In the genomic region with DNA sequence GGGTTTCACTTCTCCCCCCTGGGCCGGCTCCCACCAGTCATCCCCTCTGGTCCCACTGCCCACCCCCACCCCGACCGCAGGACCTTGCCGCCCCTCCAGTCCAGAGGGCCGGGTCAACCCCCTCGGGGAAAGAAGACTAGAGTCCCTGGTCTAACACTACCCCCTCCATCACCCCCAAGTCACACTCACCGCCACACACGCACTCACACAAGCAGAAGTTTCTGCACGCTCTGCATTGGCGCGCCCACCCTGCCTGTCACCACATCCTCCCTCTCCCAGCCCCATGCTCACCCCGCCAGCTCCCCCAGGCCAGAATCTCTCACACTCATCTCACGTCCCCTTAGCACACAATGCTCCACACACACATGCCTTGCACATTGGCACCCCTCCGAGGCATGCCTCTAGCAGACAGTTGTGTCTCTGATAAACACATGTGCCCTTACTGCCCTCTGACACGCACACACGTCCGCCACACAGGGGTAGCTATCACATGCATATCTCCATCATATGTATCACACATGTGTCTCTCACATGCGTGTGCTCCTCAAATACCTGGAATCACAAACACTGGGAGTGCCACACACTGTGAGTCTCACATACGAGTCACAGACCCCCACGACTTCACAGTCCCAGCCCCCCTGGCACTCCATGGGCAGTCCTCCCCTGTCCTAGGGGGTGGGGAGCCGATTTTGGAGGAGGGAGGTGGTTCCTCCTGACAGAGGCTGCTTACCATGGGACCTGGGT, we compare ENCODE assay signal across 8 cellular contexts. TPM values are rescaled to one million over a fixed set of nuclear protein-coding genes. Genes with fewer than 3 reads are reported as not detected.
DNase-seq lines count a peak whose midpoint lies in the region; ATAC-seq and TF ChIP-seq lines count a peak whose summit lies in the region.
"Had no signal": no experiment of that assay in that cellular context is flagged by ENCODE, and none has a peak within 500 bp of the region (broad histone marks: within the 10 kb centered on the region; RNA-seq: fewer than 3 reads in every experiment).

No MANE protein-coding gene starts in this region.

- H3K4me1 Mint-ChIP-seq in activated CD8-positive, alpha-beta T cell treated with anti-CD3 and anti-CD28 coated beads for 36 hours (ENCODE audit: low read depth): peaks cover 58% of the 10 kb centered on the region
- peaks cover 22% of the 10 kb centered on the region for H3K4me1 Mint-ChIP-seq in stimulated activated effector memory CD8-positive, alpha-beta T cell treated with anti-CD3 and anti-CD28 coated beads, Interleukin-12 subunit alpha, Interleukin-12 subunit beta, amount 100 ng/mL, for 72 hours

- H3K27me3 ChIP-seq in GM23248 (replicated peaks; ENCODE audit: insufficient read depth): no peaks in the 10 kb centered on the region
- H3K27me3 ChIP-seq in hepatocyte: no peaks in the 10 kb centered on the region

- H3F3A ChIP-seq in GM23248 (ENCODE audit: insufficient read depth): peaks cover 15% of the 10 kb centered on the region

- H3K79me2 ChIP-seq in GM23248 (ENCODE audit: insufficient read depth) (peaks cover 55% of the 10 kb centered on the region), hepatocyte (no peaks in the 10 kb centered on the region)

- in situ Hi-C loops in GM23248 (cut with MboI): no loop called here

- H2AFZ ChIP-seq in GM23248 (no peak overlapping the region), hepatocyte (no peak overlapping the region)

- H3K4me1 ChIP-seq in GM23248 (ENCODE audit: insufficient read depth) (peaks cover 68% of the 10 kb centered on the region), hepatocyte (ENCODE audit: insufficient read depth) (peaks cover 14% of the 10 kb centered on the region)

- H3K4me2 ChIP-seq in GM23248 (ENCODE audit: unreplicated experiment): peak overlapping the region; percentile 79
- H3K4me2 ChIP-seq in hepatocyte: peak overlapping the region; percentile 89

- H3K9me3 Mint-ChIP-seq in activated CD8-positive, alpha-beta T cell treated with anti-CD3 and anti-CD28 coated beads for 36 hours: no peaks in the 10 kb centered on the region
- no peaks in the 10 kb centered on the region for H3K9me3 Mint-ChIP-seq in stimulated activated effector memory CD8-positive, alpha-beta T cell treated with anti-CD3 and anti-CD28 coated beads, Interleukin-12 subunit alpha, Interleukin-12 subunit beta, amount 100 ng/mL, for 72 hours

- H3K36me3 ChIP-seq in GM23248 (ENCODE audit: low read depth) (no peaks in the 10 kb centered on the region), hepatocyte (replicated peaks; ENCODE audit: insufficient read depth, low read depth) (no peaks in the 10 kb centered on the region)

- peak overlapping the region; percentile 87 for H3K9ac ChIP-seq in GM23248

- H3K27me3 Mint-ChIP-seq in activated CD8-positive, alpha-beta T cell treated with anti-CD3 and anti-CD28 coated beads for 36 hours: peaks cover 24% of the 10 kb centered on the region

- H3K9me3 ChIP-seq in GM23248 (ENCODE audit: low read depth) (no peaks in the 10 kb centered on the region), hepatocyte (ENCODE audit: low read depth) (no peaks in the 10 kb centered on the region)

- no peaks in the 10 kb centered on the region for H3K36me3 Mint-ChIP-seq in activated CD8-positive, alpha-beta T cell treated with anti-CD3 and anti-CD28 coated beads for 36 hours (ENCODE audit: low read depth)
- peaks cover 6% of the 10 kb centered on the region for H3K36me3 Mint-ChIP-seq in stimulated activated effector memory CD8-positive, alpha-beta T cell treated with anti-CD3 and anti-CD28 coated beads, Interleukin-12 subunit alpha, Interleukin-12 subunit beta, amount 100 ng/mL, for 72 hours

- no peaks in the 10 kb centered on the region for H4K20me1 ChIP-seq in GM23248 (ENCODE audit: insufficient read depth)
- H4K20me1 ChIP-seq in hepatocyte (ENCODE audit: insufficient read depth, poor library complexity, severe bottlenecking): no peaks in the 10 kb centered on the region

- CTCF ChIA-PET in activated CD8-positive, alpha-beta T cell treated with anti-CD3 and anti-CD28 coated beads for 36 hours (lab: Charles Lee): interaction anchor here (0.9 to 2.7 kb wide), 3 partner anchors 23 to 98 kb away, joined by 3 to 10 read pairs (median 3); no protein-coding TSS in a partner anchor

- H3K4me3 ChIP-seq in GM23248: peak overlapping the region; percentile 70
- no peak overlapping the region for H3K4me3 ChIP-seq in hepatocyte

- peak; percentile 52 for ATAC-seq in activated CD8-positive, alpha-beta T cell treated with anti-CD3 and anti-CD28 coated beads for 36 hours
- ATAC-seq in stimulated activated effector memory CD8-positive, alpha-beta T cell treated with anti-CD3 and anti-CD28 coated beads, Interleukin-12 subunit alpha, Interleukin-12 subunit beta, amount 100 ng/mL, for 72 hours: peak; percentile 20

- no peak for TF ChIP-seq CTCF in activated CD8-positive, alpha-beta T cell treated with anti-CD3 and anti-CD28 coated beads for 36 hours (IDR thresholded peaks at IDR 0.05)
- no peak for TF ChIP-seq CTCF in hepatocyte (IDR thresholded peaks at IDR 0.05; ENCODE audit: poor library complexity)

- DNase-seq in GM23248 (peak; percentile 61), hepatocyte (ENCODE audit: low spot score) (no peak), NCI-H146 (lab: John Stamatoyannopoulos, UW) (no peak), midbrain (lab: John Stamatoyannopoulos, UW) (no peak), A172 (ENCODE audit: low spot score) (no peak)
- peak; percentile 77 for DNase-seq in activated CD8-positive, alpha-beta T cell treated with anti-CD3 and anti-CD28 coated beads for 36 hours
- no peak for DNase-seq in stimulated activated effector memory CD8-positive, alpha-beta T cell treated with anti-CD3 and anti-CD28 coated beads, Interleukin-12 subunit alpha, Interleukin-12 subunit beta, amount 100 ng/mL, for 72 hours (ENCODE audit: low spot score in 2 of 2)
- DNase-seq: nucleus accumbens had no signal

- peak overlapping the region; percentile 65 for H3K4me3 Mint-ChIP-seq in activated CD8-positive, alpha-beta T cell treated with anti-CD3 and anti-CD28 coated beads for 36 hours
- peak overlapping the region; percentile 61 for H3K4me3 Mint-ChIP-seq in stimulated activated effector memory CD8-positive, alpha-beta T cell treated with anti-CD3 and anti-CD28 coated beads, Interleukin-12 subunit alpha, Interleukin-12 subunit beta, amount 100 ng/mL, for 72 hours

- intact Hi-C loops in activated CD8-positive, alpha-beta T cell treated with anti-CD3 and anti-CD28 coated beads for 36 hours (cut with micrococcal nuclease): no loop called here

- POLR2A ChIA-PET in activated CD8-positive, alpha-beta T cell treated with anti-CD3 and anti-CD28 coated beads for 36 hours (lab: Charles Lee): interaction anchor here (0.6 to 1.2 kb wide), 5 partner anchors 8 to 1840 kb away, joined by 3 to 4 read pairs (median 3); no protein-coding TSS in a partner anchor

- H3K27ac Mint-ChIP-seq in activated CD8-positive, alpha-beta T cell treated with anti-CD3 and anti-CD28 coated beads for 36 hours: peak overlapping the region; percentile 28
- no peak overlapping the region for H3K27ac Mint-ChIP-seq in stimulated activated effector memory CD8-positive, alpha-beta T cell treated with anti-CD3 and anti-CD28 coated beads, Interleukin-12 subunit alpha, Interleukin-12 subunit beta, amount 100 ng/mL, for 72 hours

- WGBS in GM23248 (ENCODE audit: low coverage in 1 of 2, low lambda C conversion rate in 2 of 2, missing lambda C conversion rate in 2 of 2), 2 experiments: 11 to 24% methylated on average over 10 to 21 of the region's 21 CpGs
- WGBS in hepatocyte (ENCODE audit: low lambda C conversion rate, missing lambda C conversion rate): 78% methylated on average over 17 of the region's 21 CpGs

- H3K9me2 ChIP-seq in GM23248 (ENCODE audit: insufficient read depth) (no peaks in the 10 kb centered on the region), hepatocyte (replicated peaks; ENCODE audit: insufficient read depth) (no peaks in the 10 kb centered on the region)

- H3K27ac ChIP-seq in GM23248: peak overlapping the region; percentile 57
- H3K27ac ChIP-seq in hepatocyte: no peak overlapping the region

RNA-seq across cellular contexts. Expression of a gene that starts 0.8 kb away (rescaled TPM):
- total RNA-seq in GM23248 (2014; rRNA removed; shearing (Covaris generic)): 636 and 646 TPM in 2 replicates
- polyA plus RNA-seq in GM23248 (2016; fragmentation: Nextera tagmentation; extraction: Ambion mirVana): 447 and 468 TPM in 2 replicates
- total RNA-seq in activated CD8-positive, alpha-beta T cell treated with anti-CD3 and anti-CD28 coated beads for 36 hours: 10 to 100 TPM in 1 of 2 experiments, 1 to 10 TPM in 1; 8.4 to 13.7 TPM
- 73.8 and 75.8 TPM in 2 replicates for total RNA-seq in hepatocyte
- polyA plus RNA-seq in hepatocyte: 76.2 and 85.6 TPM in 2 replicates
- total RNA-seq in A172 (2014; rRNA removed; shearing (Covaris generic)): 0.07 and 0.41 TPM in 2 replicates

Comparison
In these comparisons a context has a peak if more than half of its experiments do, and no peak if none do; other contexts are left out.
1. DNase-seq: peak in GM23248 (single experiment) and activated CD8-positive, alpha-beta T cell treated with anti-CD3 and anti-CD28 coated beads for 36 hours (single experiment); none in hepatocyte (single experiment), stimulated activated effector memory CD8-positive, alpha-beta T cell treated with anti-CD3 and anti-CD28 coated beads, Interleukin-12 subunit alpha, Interleukin-12 subunit beta, amount 100 ng/mL, for 72 hours (0 of 2), NCI-H146 (single experiment), midbrain (single experiment) and A172 (single experiment).